8 cellular contexts compared by ENCODE assay signal in the genomic region with DNA sequence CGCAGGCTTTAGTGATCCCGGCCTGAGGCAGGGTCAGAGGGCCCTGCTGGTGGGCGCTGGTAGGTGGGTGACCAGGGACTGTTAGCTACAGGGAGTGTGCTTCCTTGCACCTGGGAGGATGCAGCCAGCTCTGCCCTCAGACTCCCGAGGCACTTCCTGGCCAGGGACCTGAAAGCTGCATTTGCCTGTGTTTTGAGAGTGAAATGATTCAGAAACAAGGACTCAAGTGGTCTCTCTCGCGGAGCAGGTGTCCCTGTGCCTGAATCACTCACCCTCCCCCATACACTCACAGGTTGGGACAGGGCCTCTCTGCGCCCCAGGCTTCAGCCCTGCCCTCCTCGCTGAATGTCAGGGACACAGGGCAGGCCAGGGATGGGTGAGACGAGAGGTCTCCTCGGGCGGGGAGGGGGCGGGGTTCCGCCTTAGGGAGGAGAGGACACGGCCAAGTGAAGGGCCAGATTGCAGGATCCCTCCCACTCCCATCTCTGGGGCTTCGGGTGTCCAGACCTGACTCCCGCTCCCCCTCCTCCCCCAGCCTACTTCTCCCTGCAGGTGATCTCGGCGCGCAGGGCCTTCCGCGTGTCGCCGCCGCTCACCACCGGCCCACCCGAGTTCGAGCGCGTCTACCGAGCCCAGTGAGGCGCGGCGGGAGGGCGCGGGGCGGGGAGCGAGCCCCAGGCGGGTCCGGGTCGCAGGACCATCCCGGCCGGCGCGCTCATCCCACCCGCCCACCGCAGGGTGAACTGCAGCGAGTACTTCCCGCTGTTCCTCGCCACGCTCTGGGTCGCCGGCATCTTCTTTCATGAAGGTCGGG. TPM values are rescaled to one million over a fixed set of nuclear protein-coding genes. Genes with fewer than 3 reads are reported as not detected.
DNase-seq lines count a peak whose midpoint lies in the region; ATAC-seq, FAIRE-seq and TF ChIP-seq lines count a peak whose summit lies in the region.

No MANE protein-coding gene starts in this region.

- H3K27ac ChIP-seq in GM12878 (ENCODE audit: control insufficient read depth, insufficient read depth) (no peak overlapping the region), tibial nerve (peak overlapping the region; percentile 71 to 92 (median 84))

- peak overlapping the region; percentile 56; the same call in 1 of the 2 replicates for H3K9ac ChIP-seq in GM12878 (ENCODE audit: control insufficient read depth, insufficient read depth, low read length)

- SMC1A ChIA-PET in GM12878 (lab: Charles Lee; ENCODE audit: uncharacterized antibody, unreplicated experiment): interaction anchor here (1.1 to 1.6 kb wide), 2 partner anchors 35 to 117 kb away, joined by 3 read pairs; no protein-coding TSS in a partner anchor

- H2AFZ ChIP-seq in GM12878 (ENCODE audit: control insufficient read depth, low read depth, low read length): peak overlapping the region; percentile 81

- H4K20me1 ChIP-seq in GM12878 (ENCODE audit: control insufficient read depth, insufficient read depth): no peaks in the 10 kb centered on the region

- FAIRE-seq in GM12878 (lab: Jason Lieb, UNC): no peak

- RAD21 ChIA-PET in GM12878 (lab: Charles Lee; ENCODE audit: unreplicated experiment): interaction anchor here (0.6 to 2.2 kb wide), 6 partner anchors 10 to 167 kb away, joined by 3 to 8 read pairs (median 4); no protein-coding TSS in a partner anchor

- H3K27ac Mint-ChIP-seq in stimulated activated naive CD8-positive, alpha-beta T cell treated with anti-CD3 and anti-CD28 coated beads, Interleukin-15, Interleukin-2, amounts not matched to agents 100 ng/mL and 50 ng/mL, for 24 hours: no peak overlapping the region

- H3K4me3 ChIP-seq in GM12878 (peak overlapping the region; percentile 75), tibial nerve (peak overlapping the region; percentile 56 to 68 (median 64))

- no TSS peak for BruUV-seq in GM12878 (replicated peaks; lab: Mats Ljungman, UMichigan)

- POLR2A ChIA-PET in GM12878 (lab: Charles Lee): interaction anchor here (0.5 to 0.9 kb wide), 4 partner anchors 58 to 83 kb away, joined by 3 to 4 read pairs (median 3); no protein-coding TSS in a partner anchor

- no peak for DNase-seq in stimulated activated naive CD8-positive, alpha-beta T cell treated with anti-CD3 and anti-CD28 coated beads, Interleukin-15, Interleukin-2, amounts not matched to agents 100 U/mL and 50 U/mL, for 24 hours
- DNase-seq in NCI-H2107 (lab: John Stamatoyannopoulos, UW) (peak; percentile 22), GM12878 (ENCODE audit: low read depth, low spot score) (no peak), left colon (peak; percentile 58 to 61), tibial nerve (ENCODE audit: low spot score in 2 of 2) (no peak), HUDEP-2 (lab: John Stamatoyannopoulos, UW; ENCODE audit: unreplicated experiment in 76 of 76) (no peak)
- no peak for DNase-seq in stimulated activated naive CD4-positive, alpha-beta T cell treated with Interleukin-2 at 50 U/mL for 16 hours (lab: John Stamatoyannopoulos, UW)

- H3K9me3 ChIP-seq in GM12878 (replicated peaks; ENCODE audit: control insufficient read depth, insufficient read depth, low read length) (no peaks in the 10 kb centered on the region), tibial nerve (no peaks in the 10 kb centered on the region)

- H3K9me3 Mint-ChIP-seq in stimulated activated naive CD8-positive, alpha-beta T cell treated with anti-CD3 and anti-CD28 coated beads, Interleukin-15, Interleukin-2, amounts not matched to agents 100 ng/mL and 50 ng/mL, for 24 hours: no peaks in the 10 kb centered on the region

- H3K4me1 ChIP-seq in GM12878 (ENCODE audit: control insufficient read depth, insufficient read depth, low read length): peaks cover 23% of the 10 kb centered on the region
- H3K4me1 ChIP-seq in tibial nerve: peaks cover 0 to 50% (median 39%) of the 10 kb centered on the region in 4 donors

- H3K36me3 ChIP-seq in GM12878 (ENCODE audit: control insufficient read depth in 2 of 2, insufficient read depth in 2 of 2, low read length in 1 of 2) (peaks cover 0 to 13% of the 10 kb centered on the region in 2 experiments; a peak in 2 of 4 replicates), tibial nerve (peaks cover 2 to 34% (median 14%) of the 10 kb centered on the region in 3 donors)

- no peaks in the 10 kb centered on the region for H3K27me3 Mint-ChIP-seq in stimulated activated naive CD8-positive, alpha-beta T cell treated with anti-CD3 and anti-CD28 coated beads, Interleukin-15, Interleukin-2, amounts not matched to agents 100 ng/mL and 50 ng/mL, for 24 hours

- peaks cover 18% of the 10 kb centered on the region for H3K36me3 Mint-ChIP-seq in stimulated activated naive CD8-positive, alpha-beta T cell treated with anti-CD3 and anti-CD28 coated beads, Interleukin-15, Interleukin-2, amounts not matched to agents 100 ng/mL and 50 ng/mL, for 24 hours (ENCODE audit: low read depth)

- H3K4me3 Mint-ChIP-seq in stimulated activated naive CD8-positive, alpha-beta T cell treated with anti-CD3 and anti-CD28 coated beads, Interleukin-15, Interleukin-2, amounts not matched to agents 100 ng/mL and 50 ng/mL, for 24 hours: peak overlapping the region; percentile 55

- TF ChIP-seq POLR2A in GM12878 (IDR thresholded peaks at IDR 0.05; ENCODE audit: low read depth, low read length): no peak; the same call in 1 of the 2 replicates
- no peak for TF ChIP-seq POLR2A in tibial nerve (IDR thresholded peaks at IDR 0.05)

- TF ChIP-seq EP300 in GM12878 (IDR thresholded peaks at IDR 0.05; ENCODE audit: borderline replicate concordance in 1 of 2, control insufficient read depth in 1 of 2, low read depth in 2 of 2, low read length in 2 of 2) (no peak), tibial nerve (IDR thresholded peaks at IDR 0.05) (no peak)

- H3K4me2 ChIP-seq in GM12878 (ENCODE audit: control insufficient read depth, insufficient read depth): peak overlapping the region; percentile 96

- no peak for ATAC-seq in stimulated activated naive CD8-positive, alpha-beta T cell treated with anti-CD3 and anti-CD28 coated beads, Interleukin-15, Interleukin-2, amounts not matched to agents 100 U/mL and 50 U/mL, for 24 hours
- ATAC-seq in GM12878: peak; percentile 5
- ATAC-seq in left colon: peak; percentile 19

- intact Hi-C loops in GM12878 (cut with micrococcal nuclease; ENCODE audit: unreplicated experiment): loop anchor here (5.0 kb wide), 1 partner anchor 33 kb away; no protein-coding TSS in a partner anchor
- intact Hi-C loops in left colon (cut with DNase I, micrococcal nuclease): no loop called here

- TF ChIP-seq RAD21 in GM12878 (IDR thresholded peaks at IDR 0.05; ENCODE audit: insufficient read depth, low read depth, low read length): no peak

- in situ Hi-C loops in GM12878 (cut with MboI): loop anchor here (25.0 kb wide), 1 partner anchor 292 kb away; no protein-coding TSS in a partner anchor

- CTCF ChIA-PET in GM12878 (lab: Yijun Ruan, JAX): interaction anchor here (1.1 to 2.9 kb wide), 3 partner anchors 33 to 66 kb away, joined by 3 to 14 read pairs (median 3); no protein-coding TSS in a partner anchor

- H3K27me3 ChIP-seq in GM12878 (replicated peaks in 1 of 2; ENCODE audit: control insufficient read depth in 2 of 2, insufficient read depth in 2 of 2, low read length in 1 of 2) (no peaks in the 10 kb centered on the region), tibial nerve (no peaks in the 10 kb centered on the region)

- WGBS in GM12878 (ENCODE audit: insufficient coverage, insufficient replicate concordance, low lambda C conversion rate, missing lambda C conversion rate): 12% methylated on average over 36 of the region's 53 CpGs
- WGBS in tibial nerve, 2 donors: 12 to 27% methylated on average over 11 to 33 of the region's 53 CpGs

- H3K4me1 Mint-ChIP-seq in stimulated activated naive CD8-positive, alpha-beta T cell treated with anti-CD3 and anti-CD28 coated beads, Interleukin-15, Interleukin-2, amounts not matched to agents 100 ng/mL and 50 ng/mL, for 24 hours (ENCODE audit: low read depth): peaks cover 26% of the 10 kb centered on the region

- no peak for TF ChIP-seq CTCF in GM12878 (IDR thresholded peaks at IDR 0.05 in 2 of 3, conservative IDR thresholded peaks at IDR 0.05 in 1 of 3; ENCODE audit: control insufficient read depth in 2 of 3, extremely low read depth in 1 of 3, insufficient read depth in 1 of 3, low read depth in 3 of 3, low read length in 3 of 3)
- no peak for TF ChIP-seq CTCF in tibial nerve (IDR thresholded peaks at IDR 0.05)

- H3K79me2 ChIP-seq in GM12878 (ENCODE audit: control insufficient read depth, insufficient read depth, low read length): no peaks in the 10 kb centered on the region

RNA-seq across cellular contexts. Expression of gene LTC4S, which starts 1.5 kb away (rescaled TPM):
- total RNA-seq in GM12878 (2013; cell fraction: nucleolus; rRNA removed): 1.1 and 1.8 TPM in 2 replicates
- total RNA-seq in GM12878 (2014; rRNA removed): 1.1 and 1.8 TPM in 2 replicates
- total RNA-seq in GM12878 (2014; rRNA removed; fragmentation: Illumina TruSeq; extraction: Trizol): not detected in 2 replicates
- 2.0 and 3.6 TPM in 2 replicates for total RNA-seq in GM12878 (2021)
- polyA plus RNA-seq in GM12878 (2011; ENCODE audit: low read depth): not detected
- polyA plus RNA-seq in GM12878 (2011; rRNA removed): not detected in 2 replicates
- polyA plus RNA-seq in GM12878 (2011; cell fraction: cytosol; rRNA removed): 0.13 and 0.20 TPM in 2 replicates
- 0.33 and 0.50 TPM in 2 replicates for polyA plus RNA-seq in GM12878 (2011; cell fraction: nucleus; rRNA removed)
- polyA plus RNA-seq in GM12878 (2012): 0.66 TPM in 1 of 2 replicates, not detected in the other
- polyA plus RNA-seq in GM12878 (2014; fragmentation: Illumina TruSeq; extraction: Trizol): not detected in 2 replicates
- not detected for polyA plus RNA-seq in GM12878 (2014; fragmentation: Nextera tagmentation; extraction: Ambion mirVana)
- polyA plus RNA-seq in GM12878 (2014; rRNA removed): 1.6 and 2.0 TPM in 2 replicates
- polyA plus RNA-seq in GM12878 (2016; fragmentation: Nextera tagmentation; extraction: Ambion mirVana): 1 to 10 TPM in 1 of 2 experiments, under 1 TPM in 1; 0.78 to 1.3 TPM
- polyA minus RNA-seq in GM12878 (2011; rRNA and poly(A)+ RNA removed): not detected in 2 replicates
- not detected in 2 replicates for polyA minus RNA-seq in GM12878 (2011; cell fraction: cytosol; rRNA and poly(A)+ RNA removed)
- 0.73 and 0.77 TPM in 2 replicates for polyA minus RNA-seq in GM12878 (2011; cell fraction: nucleus; rRNA and poly(A)+ RNA removed)
- 1 to 10 TPM; 4.2 to 8.7 TPM for total RNA-seq in left colon
- total RNA-seq in tibial nerve: 10 to 100 TPM in 2 of 4 donors, 1 to 10 TPM in 2; 7.6 to 38.6 (median 18.4) TPM

RNA-seq across cellular contexts. Expression of gene MGAT4B, which starts 11.4 kb away (rescaled TPM):
- 94.1 and 97.6 TPM in 2 replicates for total RNA-seq in GM12878 (2013; cell fraction: nucleolus; rRNA removed)
- total RNA-seq in GM12878 (2014; rRNA removed) (44.7 and 46.0 TPM in 2 replicates), GM12878 (2014; rRNA removed; fragmentation: Illumina TruSeq; extraction: Trizol) (25.2 and 34.4 TPM in 2 replicates), GM12878 (2021) (66.2 and 82.5 TPM in 2 replicates), left colon (100 to 1,000 TPM; 465 to 474 TPM), tibial nerve (100 to 1,000 TPM in 1 of 4 donors, 10 to 100 TPM in 3; 52.7 to 153 (median 91.0) TPM)
- 24.6 TPM for polyA plus RNA-seq in GM12878 (2011; ENCODE audit: low read depth)
- polyA plus RNA-seq in GM12878 (2011; rRNA removed) (24.5 and 42.8 TPM in 2 replicates), GM12878 (2014; fragmentation: Illumina TruSeq; extraction: Trizol) (27.2 and 33.3 TPM in 2 replicates), GM12878 (2014; fragmentation: Nextera tagmentation; extraction: Ambion mirVana) (under 1 TPM in 1 of 2 experiments, not detected in 1; 0.60 TPM), GM12878 (2014; rRNA removed) (59.3 and 69.7 TPM in 2 replicates), GM12878 (2016; fragmentation: Nextera tagmentation; extraction: Ambion mirVana) (1 to 10 TPM; 7.6 to 8.3 TPM)
- polyA plus RNA-seq in GM12878 (2011; cell fraction: cytosol; rRNA removed): 57.3 and 70.6 TPM in 2 replicates
- 263 and 274 TPM in 2 replicates for polyA plus RNA-seq in GM12878 (2011; cell fraction: nucleus; rRNA removed)
- 44.2 and 50.9 TPM in 2 replicates for polyA plus RNA-seq in GM12878 (2012)
- 41.5 and 69.5 TPM in 2 replicates for polyA minus RNA-seq in GM12878 (2011; rRNA and poly(A)+ RNA removed)
- polyA minus RNA-seq in GM12878 (2011; cell fraction: cytosol; rRNA and poly(A)+ RNA removed): 23.1 and 28.3 TPM in 2 replicates
- 83.3 and 122 TPM in 2 replicates for polyA minus RNA-seq in GM12878 (2011; cell fraction: nucleus; rRNA and poly(A)+ RNA removed)

RNA-seq across cellular contexts. Expression of gene SQSTM1, which starts 25.4 kb away (rescaled TPM):
- total RNA-seq in GM12878 (2013; cell fraction: nucleolus; rRNA removed): 109 and 123 TPM in 2 replicates
- total RNA-seq in GM12878 (2014; rRNA removed) (127 and 138 TPM in 2 replicates), GM12878 (2014; rRNA removed; fragmentation: Illumina TruSeq; extraction: Trizol) (43.7 and 45.0 TPM in 2 replicates), GM12878 (2021) (105 and 106 TPM in 2 replicates), left colon (100 to 1,000 TPM; 200 to 355 TPM), tibial nerve (100 to 1,000 TPM; 408 to 463 (median 452) TPM)
- polyA plus RNA-seq in GM12878 (2011; ENCODE audit: low read depth): 45.8 TPM
- polyA plus RNA-seq in GM12878 (2011; rRNA removed) (33.6 and 53.8 TPM in 2 replicates), GM12878 (2014; fragmentation: Illumina TruSeq; extraction: Trizol) (23.8 and 54.0 TPM in 2 replicates), GM12878 (2014; fragmentation: Nextera tagmentation; extraction: Ambion mirVana) (1 to 10 TPM; 6.3 to 8.1 TPM), GM12878 (2014; rRNA removed) (70.1 and 75.3 TPM in 2 replicates), GM12878 (2016; fragmentation: Nextera tagmentation; extraction: Ambion mirVana) (100 to 1,000 TPM; 117 to 127 TPM)
- polyA plus RNA-seq in GM12878 (2011; cell fraction: cytosol; rRNA removed): 81.2 and 91.2 TPM in 2 replicates
- 114 and 124 TPM in 2 replicates for polyA plus RNA-seq in GM12878 (2011; cell fraction: nucleus; rRNA removed)
- polyA plus RNA-seq in GM12878 (2012): 128 and 145 TPM in 2 replicates
- polyA minus RNA-seq in GM12878 (2011; rRNA and poly(A)+ RNA removed): 32.2 and 65.4 TPM in 2 replicates
- 73.9 and 76.5 TPM in 2 replicates for polyA minus RNA-seq in GM12878 (2011; cell fraction: cytosol; rRNA and poly(A)+ RNA removed)
- polyA minus RNA-seq in GM12878 (2011; cell fraction: nucleus; rRNA and poly(A)+ RNA removed): 135 and 203 TPM in 2 replicates

Comparison
In these comparisons a context has a peak if more than half of its experiments do, and no peak if none do; other contexts are left out.
1. DNase-seq: peak in NCI-H2107 (single experiment) and left colon (2 of 2); none in stimulated activated naive CD8-positive, alpha-beta T cell treated with anti-CD3 and anti-CD28 coated beads, Interleukin-15, Interleukin-2, amounts not matched to agents 100 U/mL and 50 U/mL, for 24 hours (single experiment), GM12878 (single experiment), tibial nerve (0 of 2), stimulated activated naive CD4-positive, alpha-beta T cell treated with Interleukin-2 at 50 U/mL for 16 hours (single experiment) and HUDEP-2 (0 of 76).